In genomic region chr3:130604806-130605205, GRCh38 we compare ENCODE assay signal across 14 cellular contexts.
"Had no signal": no experiment of that assay in that cellular context is flagged by ENCODE, and none has a peak within 500 bp of the region (broad histone marks: within the 10 kb centered on the region; RNA-seq: fewer than 3 reads in every experiment).

No MANE protein-coding gene starts in this region.

- DNase-seq: activated CD4-positive, alpha-beta T cell treated with anti-CD3 and anti-CD28 coated beads, Interleukin-2, amount 50 U/mL, for 1 hour; activated CD4-positive, CD25-positive, alpha-beta regulatory T cell treated with anti-CD3 and anti-CD28 coated beads, Interleukin-2, amount 50 U/mL, for 72 hours; activated CD8-positive, alpha-beta memory T cell treated with anti-CD3 and anti-CD28 coated beads, Interleukin-2, amount 50 U/mL, for 4 hours; activated effector memory CD4-positive, alpha-beta T cell treated with anti-CD3 and anti-CD28 coated beads, Interleukin-2, amount 50 U/mL, for 16 hours; activated naive CD4-positive, alpha-beta T cell treated with anti-CD3 and anti-CD28 coated beads, Interleukin-2, amount 50 U/mL, for 16 hours; activated T-cell treated with anti-CD3 and anti-CD28 coated beads, Interleukin-2, amount 50 U/mL, for 48 hours; cerebellar nuclear complex; cortex of kidney; heart left ventricle; left ventricle myocardium inferior; retina; stimulated activated CD8-positive, alpha-beta memory T cell treated with anti-CD3 and anti-CD28 coated beads, Interleukin-4, amount 100 ng/mL, for 48 hours; stimulated activated naive CD4-positive, alpha-beta T cell had no signal

- ATAC-seq: gastroesophageal sphincter, heart left ventricle had no signal
